1 cellular context compared by ENCODE assay signal in genomic region chr4:40289366-40290188, GRCh38.
TF ChIP-seq lines count a peak whose summit lies in the region.

No MANE protein-coding gene starts in this region.

TF ChIP-seq in SK-N-SH treated with all-trans-retinoic acid at 6 μM for 48 hours, 23 proteins besides CTCF, POLR2A, EP300 and RAD21 (continued from another document):
- no peak for TF ChIP-seq CSRNP3 (CRISPR knock-in tag; IDR thresholded peaks at IDR 0.05)
